ENCODE assay signal across 19 cellular contexts in genomic region chr16:53787423-53787822, GRCh38.
A peak's percentile ranks its signal among the peaks of the same experiment; 100 is the strongest.
DNase-seq lines count a peak whose midpoint lies in the region; ATAC-seq, FAIRE-seq and TF ChIP-seq lines count a peak whose summit lies in the region.
"Had no signal": no experiment of that assay in that cellular context is flagged by ENCODE, and none has a peak within 500 bp of the region (broad histone marks: within the 10 kb centered on the region; RNA-seq: fewer than 3 reads in every experiment).

No MANE protein-coding gene starts in this region.

- WGBS in HepG2 (ENCODE audit: low lambda C conversion rate) = 99% methylated on average over 2 of the region's 2 CpGs
- 95% methylated on average over 2 of the region's 2 CpGs for WGBS in right lobe of liver (ENCODE audit: insufficient coverage, low coverage, low lambda C conversion rate, missing lambda C conversion rate)

- POLR2A ChIA-PET in HepG2 (lab: Yijun Ruan, JAX) = no interaction called here

- no peak for FAIRE-seq in HepG2 (lab: Jason Lieb, UNC)
- no peak for FAIRE-seq in astrocyte (lab: Jason Lieb, UNC)

- H3K9ac ChIP-seq in HepG2 (ENCODE audit: insufficient read depth, low read depth, low read length) (no peak overlapping the region), astrocyte (ENCODE audit: low read length) (no peak overlapping the region)

- no peak overlapping the region for H3K4me3 ChIP-seq in HepG2 (replicated peaks in 1 of 3; ENCODE audit: insufficient read depth in 1 of 3, low read depth in 2 of 3, low read length in 3 of 3)
- no peak overlapping the region for H3K4me3 ChIP-seq in right lobe of liver
- no peak overlapping the region for H3K4me3 ChIP-seq in astrocyte (ENCODE audit: insufficient read depth, low read depth, low read length)
- H3K4me3 ChIP-seq in fibroblast of the aortic adventitia (ENCODE audit: low read depth, low read length) = no peak overlapping the region
- H3K4me3 ChIP-seq: HAP-1, Peyer's patch had no signal

- H3K4me1 ChIP-seq in HepG2 (ENCODE audit: insufficient read depth, low read length) (peaks cover under 1% of the 10 kb centered on the region; the same call in 1 of the 2 replicates), right lobe of liver (peaks cover 0 to 5% (median 0%) of the 10 kb centered on the region in 4 donors), astrocyte (ENCODE audit: insufficient read depth, low read length) (peaks cover 21% of the 10 kb centered on the region)
- H3K4me1 ChIP-seq: Peyer's patch had no signal

- CTCF ChIA-PET in HepG2 (lab: Yijun Ruan, JAX; ENCODE audit: low intra/inter-chr PET ratio, low total read pairs) = no interaction called here

- peak overlapping the region; percentile 75 for H3K27ac Mint-ChIP-seq in astrocyte (ENCODE audit: unreplicated experiment)
- H3K27ac Mint-ChIP-seq: CD4-positive, CD25-positive, alpha-beta regulatory T cell had no signal

- H3K36me3 ChIP-seq in HepG2 (replicated peaks in 1 of 2; ENCODE audit: control insufficient read depth in 1 of 2, insufficient read depth in 2 of 2, low read length in 2 of 2) (no peaks in the 10 kb centered on the region), right lobe of liver (no peaks in the 10 kb centered on the region), astrocyte (ENCODE audit: insufficient read depth, low read length) (no peaks in the 10 kb centered on the region)
- H3K36me3 ChIP-seq: HAP-1, Peyer's patch had no signal

- TF ChIP-seq EP300 in HepG2 (IDR thresholded peaks at IDR 0.05; ENCODE audit: low read depth in 2 of 2, low read length in 2 of 2) (no peak), HepG2 (CRISPR knock-in tag; IDR thresholded peaks at IDR 0.05; ENCODE audit: borderline replicate concordance) (no peak)

- no TSS peak for BruUV-seq in HepG2 (replicated peaks; lab: Mats Ljungman, UMichigan)

- intact Hi-C loops in HepG2 (cut with micrococcal nuclease; ENCODE audit: unreplicated experiment) (no loop called here), right lobe of liver (cut with DNase I) (no loop called here)

- TF ChIP-seq RAD21 in HepG2 (CRISPR knock-in tag; IDR thresholded peaks at IDR 0.05) = no peak

- TF ChIP-seq CTCF in HepG2 (CRISPR knock-in tag; IDR thresholded peaks at IDR 0.05) (no peak), right lobe of liver (IDR thresholded peaks at IDR 0.05) (no peak), astrocyte (IDR thresholded peaks at IDR 0.05; ENCODE audit: insufficient read depth, low read depth, low read length) (no peak), fibroblast of the aortic adventitia (IDR thresholded peaks at IDR 0.05; ENCODE audit: insufficient read depth, low read length) (no peak)

- ATAC-seq in HepG2 = no peak
- ATAC-seq in right lobe of liver = no peak
- ATAC-seq: SK-N-SH treated with all-trans-retinoic acid at 6 μM for 48 hours had no signal

- H3K36me3 Mint-ChIP-seq in astrocyte (ENCODE audit: low read depth, unreplicated experiment) = no peaks in the 10 kb centered on the region

- H3K4me2 ChIP-seq in HepG2 (ENCODE audit: low read depth, low read length) = no peak overlapping the region
- no peak overlapping the region for H3K4me2 ChIP-seq in astrocyte (ENCODE audit: low read length)

- no peak for TF ChIP-seq POLR2A in HepG2 (IDR thresholded peaks at IDR 0.05; ENCODE audit: insufficient read depth in 1 of 2, low read depth in 2 of 2, low read length in 2 of 2)
- no peak for TF ChIP-seq POLR2A in right lobe of liver (IDR thresholded peaks at IDR 0.05)

- peaks cover 2% of the 10 kb centered on the region for H3K9me3 Mint-ChIP-seq in astrocyte (ENCODE audit: unreplicated experiment)
- H3K9me3 Mint-ChIP-seq: CD4-positive, CD25-positive, alpha-beta regulatory T cell had no signal

- DNase-seq in HepG2 (ENCODE audit: low spot score) (no peak), right lobe of liver (no peak), astrocyte (ENCODE audit: low read depth) (no peak), fibroblast of the aortic adventitia (ENCODE audit: low read depth) (peak; percentile 16), GM03348 (ENCODE audit: low spot score) (no peak), hippocampal formation (lab: John Stamatoyannopoulos, UW) (no peak)
- no peak for DNase-seq in activated naive CD4-positive, alpha-beta T cell (lab: John Stamatoyannopoulos, UW)
- DNase-seq: CD4-positive, CD25-positive, alpha-beta regulatory T cell; DMS79; NCI-H1048; NCI-H1417 treated with DMSO at 0.1 percent for 48 hours; NCI-H187 treated with DMSO at 0.1 percent for 48 hours; NCI-H2227 treated with DMSO at 0.1 percent for 48 hours; NCI-H510A treated with DMSO at 0.1 percent for 48 hours; NCI-H748 treated with DMSO at 0.1 percent for 48 hours; NK-92 treated with Interleukin-12 subunit alpha and Interleukin-12 subunit beta, amount 100 ng/mL, for 24 hours; Peyer's patch had no signal

- H2AFZ ChIP-seq in HepG2 (ENCODE audit: low read length) (no peak overlapping the region), astrocyte (ENCODE audit: low read depth, low read length) (no peak overlapping the region)

- in situ Hi-C loops in HepG2 (cut with HindIII; ENCODE audit: extremely low pct_ligation_motif_present, low pct_unique_long_range_greater_than_20kb) = no loop called here

- H3K9me3 ChIP-seq in HepG2 (ENCODE audit: low read length) (no peaks in the 10 kb centered on the region), right lobe of liver (no peaks in the 10 kb centered on the region), astrocyte (ENCODE audit: insufficient read depth, low read depth, low read length) (no peaks in the 10 kb centered on the region)
- H3K9me3 ChIP-seq: HAP-1, Peyer's patch had no signal

- H3K27me3 Mint-ChIP-seq in astrocyte (ENCODE audit: low read depth, unreplicated experiment) = no peaks in the 10 kb centered on the region
- H3K27me3 Mint-ChIP-seq: CD4-positive, CD25-positive, alpha-beta regulatory T cell had no signal

- H3K79me2 ChIP-seq in HepG2 (ENCODE audit: insufficient read depth, low read length) (peaks cover under 1% of the 10 kb centered on the region), astrocyte (ENCODE audit: insufficient read depth, low read length) (peaks cover 38% of the 10 kb centered on the region)

- peaks cover 48% of the 10 kb centered on the region for H3K4me1 Mint-ChIP-seq in astrocyte (ENCODE audit: low read depth, unreplicated experiment)

- H3K4me3 Mint-ChIP-seq in astrocyte (ENCODE audit: unreplicated experiment) = no peak overlapping the region
- H3K4me3 Mint-ChIP-seq: CD4-positive, CD25-positive, alpha-beta regulatory T cell had no signal

- no peak overlapping the region for H3K27ac ChIP-seq in HepG2 (ENCODE audit: extremely low read length, insufficient read depth, low read length)
- H3K27ac ChIP-seq in right lobe of liver = no peak overlapping the region
- H3K27ac ChIP-seq in astrocyte (ENCODE audit: low read depth, low read length) = no peak overlapping the region
- H3K27ac ChIP-seq: Peyer's patch had no signal

- H4K20me1 ChIP-seq in HepG2 (ENCODE audit: insufficient read depth, low read length) (no peaks in the 10 kb centered on the region), astrocyte (ENCODE audit: insufficient read depth, low read length) (peaks cover 10% of the 10 kb centered on the region)

- no peaks in the 10 kb centered on the region for H3K27me3 ChIP-seq in HepG2 (ENCODE audit: control insufficient read depth in 1 of 2, insufficient read depth in 2 of 2, low read length in 2 of 2)
- no peaks in the 10 kb centered on the region for H3K27me3 ChIP-seq in right lobe of liver
- no peaks in the 10 kb centered on the region for H3K27me3 ChIP-seq in astrocyte (ENCODE audit: insufficient read depth, low read length)
- H3K27me3 ChIP-seq: Peyer's patch had no signal

TF ChIP-seq in HepG2, 621 proteins besides CTCF, POLR2A, EP300 and RAD21:
- TF ChIP-seq ZNF713 (CRISPR knock-in tag; IDR thresholded peaks at IDR 0.05) (no peak), NFE2L2 (IDR thresholded peaks at IDR 0.05; ENCODE audit: low read length) (peak; percentile 48; the same call in 1 of the 2 replicates), FIP1L1 (IDR thresholded peaks at IDR 0.05; ENCODE audit: borderline replicate concordance, insufficient read depth, low read depth, low read length) (no peak), MAFF (IDR thresholded peaks at IDR 0.05; ENCODE audit: low read depth, low read length) (peak; percentile 91), ZBTB8A (CRISPR knock-in tag; IDR thresholded peaks at IDR 0.05; ENCODE audit: borderline replicate concordance, low read depth) (no peak), SNAI1 (CRISPR knock-in tag; IDR thresholded peaks at IDR 0.05; ENCODE audit: borderline replicate concordance) (no peak), MAFK (conservative IDR thresholded peaks at IDR 0.05 in 1 of 2, IDR thresholded peaks at IDR 0.05 in 1 of 2; ENCODE audit: low read length in 2 of 2) (peak; percentile 94 to 95)
